ENCODE assay signal across 8 cellular contexts in genomic region chr21:33383056-33383888, GRCh38. TPM values are rescaled to one million over a fixed set of nuclear protein-coding genes. Genes with fewer than 3 reads are reported as not detected.
DNase-seq lines count a peak whose midpoint lies in the region; ATAC-seq and TF ChIP-seq lines count a peak whose summit lies in the region.

No MANE protein-coding gene starts in this region.

- H3K4me3 ChIP-seq in AG09309 (ENCODE audit: control insufficient read depth, low read depth, low read length), result peak overlapping the region; percentile 9
- H3K4me3 ChIP-seq in left lung, result peak overlapping the region in 1 of 2 donors; percentile 2

- intact Hi-C loops in left lung (cut with DNase I), result no loop called here

- peak overlapping the region; percentile 72 for H3K27ac Mint-ChIP-seq in T-helper 1 cell treated with Interleukin-12 subunit alpha and Interleukin-12 subunit beta and Interleukin-4 antibody, amounts not matched to agents 30 μg/mL and 1 μg/mL, for 36 hours

- no peaks in the 10 kb centered on the region for H3K36me3 ChIP-seq in left lung

- no peaks in the 10 kb centered on the region for H3K9me3 Mint-ChIP-seq in T-helper 1 cell treated with Interleukin-12 subunit alpha and Interleukin-12 subunit beta and Interleukin-4 antibody, amounts not matched to agents 30 μg/mL and 1 μg/mL, for 36 hours

- DNase-seq in AG09309 (ENCODE audit: low read depth), result no peak
- DNase-seq in astrocyte of the hippocampus (ENCODE audit: low read depth, low spot score), result peak; percentile 88
- DNase-seq in left lung, result peak; percentile 85 to 92
- peak; percentile 46 to 61 (median 54) for DNase-seq in stimulated activated CD4-positive, alpha-beta T cell treated with anti-CD3 and anti-CD28 coated beads, TNF-alpha, amount 100 ng/mL, for 48 hours (ENCODE audit: low read depth in 3 of 3)
- DNase-seq in iPS-NIHi7 (ENCODE audit: extremely low spot score), result no peak

- peak overlapping the region; percentile 80 for H3K4me3 Mint-ChIP-seq in T-helper 1 cell treated with Interleukin-12 subunit alpha and Interleukin-12 subunit beta and Interleukin-4 antibody, amounts not matched to agents 30 μg/mL and 1 μg/mL, for 36 hours

- peaks cover 2% of the 10 kb centered on the region for H3K36me3 Mint-ChIP-seq in T-helper 1 cell treated with Interleukin-12 subunit alpha and Interleukin-12 subunit beta and Interleukin-4 antibody, amounts not matched to agents 30 μg/mL and 1 μg/mL, for 36 hours (ENCODE audit: low read depth)

- peaks cover 21 to 84% of the 10 kb centered on the region in 2 donors for H3K4me1 ChIP-seq in left lung

- peak; percentile 74 for ATAC-seq in GM19372 (IDR thresholded peaks at IDR 0.05; ENCODE audit: low read depth, unreplicated experiment)
- peak; percentile 74 for ATAC-seq in HG03460 (IDR thresholded peaks at IDR 0.05; ENCODE audit: unreplicated experiment)
- peak; percentile 51 for ATAC-seq in left lung

- peaks cover 53% of the 10 kb centered on the region for H3K4me1 Mint-ChIP-seq in T-helper 1 cell treated with Interleukin-12 subunit alpha and Interleukin-12 subunit beta and Interleukin-4 antibody, amounts not matched to agents 30 μg/mL and 1 μg/mL, for 36 hours (ENCODE audit: low read depth)

- H3K27me3 ChIP-seq in left lung, result no peaks in the 10 kb centered on the region

- H3K27ac ChIP-seq in left lung, result peak overlapping the region; percentile 77 to 93

- peaks cover 65% of the 10 kb centered on the region for H3K27me3 Mint-ChIP-seq in T-helper 1 cell treated with Interleukin-12 subunit alpha and Interleukin-12 subunit beta and Interleukin-4 antibody, amounts not matched to agents 30 μg/mL and 1 μg/mL, for 36 hours (ENCODE audit: low read depth)

- no peak for TF ChIP-seq CTCF in AG09309 (IDR thresholded peaks at IDR 0.05; ENCODE audit: control insufficient read depth, insufficient read depth, low read depth, low read length, missing control alignments)
- no peak for TF ChIP-seq CTCF in left lung (IDR thresholded peaks at IDR 0.05)

- no peaks in the 10 kb centered on the region for H3K9me3 ChIP-seq in left lung

RNA-seq across cellular contexts. Expression of gene IFNGR2, which starts 19.9 kb away (rescaled TPM):
- 100 to 1,000 TPM in 1 of 2 donors, 10 to 100 TPM in 1; 90.8 to 116 TPM for total RNA-seq in left lung

RNA-seq across cellular contexts. Expression of gene IFNAR1, which starts 58.5 kb away (rescaled TPM):
- 10 to 100 TPM; 63.4 to 71.3 TPM for total RNA-seq in left lung

Comparison
In these comparisons a context has a peak if more than half of its experiments do, and no peak if none do; other contexts are left out.
1. DNase-seq: peak in astrocyte of the hippocampus (single experiment), left lung (2 of 2) and stimulated activated CD4-positive, alpha-beta T cell treated with anti-CD3 and anti-CD28 coated beads, TNF-alpha, amount 100 ng/mL, for 48 hours (3 of 3); none in AG09309 (single experiment) and iPS-NIHi7 (single experiment).
2. Peak in every context shown above with its lines, with median percentiles within 50 percentile points of each other: ATAC-seq.